In genomic region chr22:35328472-35328885, GRCh38 we compare ENCODE assay signal across 16 cellular contexts. TPM values are rescaled to one million over a fixed set of nuclear protein-coding genes. Genes with fewer than 3 reads are reported as not detected.
DNase-seq lines count a peak whose midpoint lies in the region; ATAC-seq and TF ChIP-seq lines count a peak whose summit lies in the region.
"Had no signal": no experiment of that assay in that cellular context is flagged by ENCODE, and none has a peak within 500 bp of the region (broad histone marks: within the 10 kb centered on the region; RNA-seq: fewer than 3 reads in every experiment).

No MANE protein-coding gene starts in this region.

- TF ChIP-seq RAD21 in liver (IDR thresholded peaks at IDR 0.05): peak; percentile 50 to 62

- intact Hi-C loops in stomach (cut with DNase I; ENCODE audit: low total_unique reads): no loop called here

- no peak for TF ChIP-seq EP300 in stomach (IDR thresholded peaks at IDR 0.05)

- no peak overlapping the region for H3K4me3 ChIP-seq in NB4 (ENCODE audit: low read depth, low read length)
- no peak overlapping the region for H3K4me3 ChIP-seq in liver (ENCODE audit: low read depth in 1 of 3, low read length in 3 of 3)
- H3K4me3 ChIP-seq in stomach: no peak overlapping the region
- H3K4me3 ChIP-seq: PC-9, tibial nerve had no signal

- DNase-seq in NB4 (ENCODE audit: low read depth) (peak; percentile 88), stomach (peak; percentile 90), omental fat pad (ENCODE audit: low spot score) (no peak), T-helper 2 cell (no peak), occipital lobe (lab: John Stamatoyannopoulos, UW) (no peak)
- no peak for DNase-seq in central memory CD8-positive, alpha-beta T cell (ENCODE audit: low spot score in 2 of 2)
- DNase-seq: cerebellar nuclear complex, foreskin fibroblast, H7, mesendoderm, NCI-H1930, NCI-H510A treated with DMSO at 0.1 percent for 48 hours, PC-9 had no signal

- H3K27me3 ChIP-seq in liver (ENCODE audit: control insufficient read depth in 4 of 4, insufficient read depth in 4 of 4, low read length in 3 of 4) (no peaks in the 10 kb centered on the region), stomach (no peaks in the 10 kb centered on the region)
- H3K27me3 ChIP-seq: tibial nerve had no signal

- no peak overlapping the region for H3K27ac Mint-ChIP-seq in central memory CD8-positive, alpha-beta T cell (ENCODE audit: low read depth)
- H3K27ac Mint-ChIP-seq: stimulated activated effector memory CD8-positive, alpha-beta T cell treated with anti-CD3 and anti-CD28 coated beads, Interleukin-12 subunit alpha, Interleukin-12 subunit beta, amount 100 ng/mL, for 72 hours had no signal

- H3K36me3 Mint-ChIP-seq in central memory CD8-positive, alpha-beta T cell (ENCODE audit: insufficient read depth): peaks cover 36% of the 10 kb centered on the region

- no peak for TF ChIP-seq POLR2A in NB4 (IDR thresholded peaks at IDR 0.05; ENCODE audit: extremely low read depth, insufficient read length)
- no peak for TF ChIP-seq POLR2A in stomach (IDR thresholded peaks at IDR 0.05)

- H3K9me3 Mint-ChIP-seq in central memory CD8-positive, alpha-beta T cell: no peaks in the 10 kb centered on the region
- H3K9me3 Mint-ChIP-seq: stimulated activated effector memory CD8-positive, alpha-beta T cell treated with anti-CD3 and anti-CD28 coated beads, Interleukin-12 subunit alpha, Interleukin-12 subunit beta, amount 100 ng/mL, for 72 hours had no signal

- H3K36me3 ChIP-seq in liver (ENCODE audit: control insufficient read depth in 4 of 4, insufficient read depth in 3 of 4, low read depth in 1 of 4, low read length in 3 of 4) (peaks cover 24 to 50% (median 43%) of the 10 kb centered on the region in 4 donors), stomach (peaks cover 73 to 94% (median 92%) of the 10 kb centered on the region in 4 donors)

- 31% methylated on average over 15 of the region's 15 CpGs for WGBS in liver
- WGBS in stomach, 5 donors: 37 to 76% (median 42%) methylated on average over 13 to 15 of the region's 15 CpGs

- peak overlapping the region; percentile 89 to 92 for H3K27ac ChIP-seq in liver (ENCODE audit: low read depth in 1 of 2, low read length in 2 of 2)
- peak overlapping the region in 4 of 5 donors; percentile 39 to 60 (median 47) for H3K27ac ChIP-seq in stomach
- H3K27ac ChIP-seq: PC-9, tibial nerve had no signal

- no peak overlapping the region for H3K9ac ChIP-seq in liver (ENCODE audit: low read depth in 1 of 2, low read length in 2 of 2)

- no peaks in the 10 kb centered on the region for H3K27me3 Mint-ChIP-seq in central memory CD8-positive, alpha-beta T cell

- H3K4me1 Mint-ChIP-seq in central memory CD8-positive, alpha-beta T cell: peaks cover 12% of the 10 kb centered on the region

- no peak for ATAC-seq in central memory CD8-positive, alpha-beta T cell (replicated peaks; ENCODE audit: extremely low read depth, poor library complexity, severe bottlenecking)
- ATAC-seq in omental fat pad (ENCODE audit: low FRiP score): no peak
- ATAC-seq: stimulated activated effector memory CD8-positive, alpha-beta T cell treated with anti-CD3 and anti-CD28 coated beads, Interleukin-12 subunit alpha, Interleukin-12 subunit beta, amount 100 ng/mL, for 72 hours had no signal

- peak overlapping the region; percentile 2 for H3K4me3 Mint-ChIP-seq in central memory CD8-positive, alpha-beta T cell
- H3K4me3 Mint-ChIP-seq: stimulated activated effector memory CD8-positive, alpha-beta T cell treated with anti-CD3 and anti-CD28 coated beads, Interleukin-12 subunit alpha, Interleukin-12 subunit beta, amount 100 ng/mL, for 72 hours had no signal

- TF ChIP-seq CTCF in NB4 (IDR thresholded peaks at IDR 0.05; ENCODE audit: low read depth, low read length) (no peak), liver (IDR thresholded peaks at IDR 0.05; ENCODE audit: low read depth, low read length, missing input control) (peak; percentile 11), stomach (IDR thresholded peaks at IDR 0.05) (no peak), omental fat pad (IDR thresholded peaks at IDR 0.05) (no peak)

- H3K9me3 ChIP-seq in liver (ENCODE audit: control insufficient read depth in 4 of 4, low read length in 3 of 4): no peaks in the 10 kb centered on the region
- H3K9me3 ChIP-seq in stomach: no peaks in the 10 kb centered on the region
- H3K9me3 ChIP-seq: tibial nerve had no signal

- H3K4me1 ChIP-seq in liver (ENCODE audit: control insufficient read depth in 4 of 4, insufficient read depth in 4 of 4, low read length in 3 of 4) (peaks cover 12 to 40% (median 26%) of the 10 kb centered on the region in 4 donors), stomach (peaks cover 15 to 31% (median 21%) of the 10 kb centered on the region in 4 donors)

TF ChIP-seq in liver, 16 proteins besides CTCF, POLR2A, EP300 and RAD21:
- peak; percentile 96 for TF ChIP-seq FOXA1 (IDR thresholded peaks at IDR 0.05)
- TF ChIP-seq NR2F2 (IDR thresholded peaks at IDR 0.05): peak; percentile 84
- TF ChIP-seq RXRA (IDR thresholded peaks at IDR 0.05): peak; percentile 94 to 98
- peak in 1 of 2 donors; percentile 71 for TF ChIP-seq GABPA (IDR thresholded peaks at IDR 0.05 in 1 of 2, conservative IDR thresholded peaks at IDR 0.05 in 1 of 2)
- peak; percentile 95 for TF ChIP-seq SP1 (IDR thresholded peaks at IDR 0.05)
- TF ChIP-seq EGR1 (IDR thresholded peaks at IDR 0.05; ENCODE audit: low read depth in 2 of 2): peak in 1 of 2 donors; percentile 83
- peak; percentile 93 to 94 for TF ChIP-seq HNF4A (conservative IDR thresholded peaks at IDR 0.05)
- TF ChIP-seq FOXA2 (IDR thresholded peaks at IDR 0.05): peak; percentile 96
- TF ChIP-seq YY1 (IDR thresholded peaks at IDR 0.05): peak; percentile 75
- no peak for TF ChIP-seq TAF1 (conservative IDR thresholded peaks at IDR 0.05)
- TF ChIP-seq, protein P1, sequence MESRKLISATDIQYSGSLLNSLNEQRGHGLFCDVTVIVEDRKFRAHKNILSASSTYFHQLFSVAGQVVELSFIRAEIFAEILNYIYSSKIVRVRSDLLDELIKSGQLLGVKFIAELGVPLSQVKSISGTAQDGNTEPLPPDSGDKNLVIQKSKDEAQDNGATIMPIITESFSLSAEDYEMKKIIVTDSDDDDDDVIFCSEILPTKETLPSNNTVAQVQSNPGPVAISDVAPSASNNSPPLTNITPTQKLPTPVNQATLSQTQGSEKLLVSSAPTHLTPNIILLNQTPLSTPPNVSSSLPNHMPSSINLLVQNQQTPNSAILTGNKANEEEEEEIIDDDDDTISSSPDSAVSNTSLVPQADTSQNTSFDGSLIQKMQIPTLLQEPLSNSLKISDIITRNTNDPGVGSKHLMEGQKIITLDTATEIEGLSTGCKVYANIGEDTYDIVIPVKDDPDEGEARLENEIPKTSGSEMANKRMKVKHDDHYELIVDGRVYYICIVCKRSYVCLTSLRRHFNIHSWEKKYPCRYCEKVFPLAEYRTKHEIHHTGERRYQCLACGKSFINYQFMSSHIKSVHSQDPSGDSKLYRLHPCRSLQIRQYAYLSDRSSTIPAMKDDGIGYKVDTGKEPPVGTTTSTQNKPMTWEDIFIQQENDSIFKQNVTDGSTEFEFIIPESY (IDR thresholded peaks at IDR 0.05): peak; percentile 83
- peak; percentile 81 for TF ChIP-seq HNF4G (IDR thresholded peaks at IDR 0.05)
- TF ChIP-seq, protein P2, sequence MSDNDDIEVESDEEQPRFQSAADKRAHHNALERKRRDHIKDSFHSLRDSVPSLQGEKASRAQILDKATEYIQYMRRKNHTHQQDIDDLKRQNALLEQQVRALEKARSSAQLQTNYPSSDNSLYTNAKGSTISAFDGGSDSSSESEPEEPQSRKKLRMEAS (IDR thresholded peaks at IDR 0.05): peak; percentile 97
- peak; percentile 93 for TF ChIP-seq ATF3 (IDR thresholded peaks at IDR 0.05)
- TF ChIP-seq, protein P3, sequence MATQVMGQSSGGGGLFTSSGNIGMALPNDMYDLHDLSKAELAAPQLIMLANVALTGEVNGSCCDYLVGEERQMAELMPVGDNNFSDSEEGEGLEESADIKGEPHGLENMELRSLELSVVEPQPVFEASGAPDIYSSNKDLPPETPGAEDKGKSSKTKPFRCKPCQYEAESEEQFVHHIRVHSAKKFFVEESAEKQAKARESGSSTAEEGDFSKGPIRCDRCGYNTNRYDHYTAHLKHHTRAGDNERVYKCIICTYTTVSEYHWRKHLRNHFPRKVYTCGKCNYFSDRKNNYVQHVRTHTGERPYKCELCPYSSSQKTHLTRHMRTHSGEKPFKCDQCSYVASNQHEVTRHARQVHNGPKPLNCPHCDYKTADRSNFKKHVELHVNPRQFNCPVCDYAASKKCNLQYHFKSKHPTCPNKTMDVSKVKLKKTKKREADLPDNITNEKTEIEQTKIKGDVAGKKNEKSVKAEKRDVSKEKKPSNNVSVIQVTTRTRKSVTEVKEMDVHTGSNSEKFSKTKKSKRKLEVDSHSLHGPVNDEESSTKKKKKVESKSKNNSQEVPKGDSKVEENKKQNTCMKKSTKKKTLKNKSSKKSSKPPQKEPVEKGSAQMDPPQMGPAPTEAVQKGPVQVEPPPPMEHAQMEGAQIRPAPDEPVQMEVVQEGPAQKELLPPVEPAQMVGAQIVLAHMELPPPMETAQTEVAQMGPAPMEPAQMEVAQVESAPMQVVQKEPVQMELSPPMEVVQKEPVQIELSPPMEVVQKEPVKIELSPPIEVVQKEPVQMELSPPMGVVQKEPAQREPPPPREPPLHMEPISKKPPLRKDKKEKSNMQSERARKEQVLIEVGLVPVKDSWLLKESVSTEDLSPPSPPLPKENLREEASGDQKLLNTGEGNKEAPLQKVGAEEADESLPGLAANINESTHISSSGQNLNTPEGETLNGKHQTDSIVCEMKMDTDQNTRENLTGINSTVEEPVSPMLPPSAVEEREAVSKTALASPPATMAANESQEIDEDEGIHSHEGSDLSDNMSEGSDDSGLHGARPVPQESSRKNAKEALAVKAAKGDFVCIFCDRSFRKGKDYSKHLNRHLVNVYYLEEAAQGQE (IDR thresholded peaks at IDR 0.05): peak; percentile 32
- TF ChIP-seq JUND (IDR thresholded peaks at IDR 0.05): peak; percentile 65 to 94
TF ChIP-seq in liver: peak in this region for 15.

RNA-seq across cellular contexts. Expression of gene TOM1, which starts 28.8 kb away (rescaled TPM):
- total RNA-seq in liver: 10 to 100 TPM; 17.9 to 53.0 TPM
- polyA plus RNA-seq in liver: 10 to 100 TPM; 49.7 to 51.3 TPM
- 100 to 1,000 TPM in 1 of 5 donors, 10 to 100 TPM in 4; 17.3 to 150 (median 51.3) TPM for total RNA-seq in stomach
- 10 to 100 TPM; 29.3 to 32.7 (median 30.1) TPM for polyA plus RNA-seq in stomach
- total RNA-seq in omental fat pad: 100 to 1,000 TPM in 1 of 4 donors, 10 to 100 TPM in 3; 65.6 to 109 (median 93.2) TPM
- total RNA-seq in occipital lobe: 7.2 TPM

RNA-seq across cellular contexts. Expression of gene HMOX1, which starts 52.4 kb away (rescaled TPM):
- total RNA-seq in liver: 100 to 1,000 TPM in 1 of 2 donors, 10 to 100 TPM in 1; 47.1 to 108 TPM
- polyA plus RNA-seq in liver: 10 to 100 TPM; 18.7 to 72.3 TPM
- 10 to 100 TPM in 2 of 5 donors, 1 to 10 TPM in 2, not detected in 1; 2.2 to 23.3 (median 9.2) TPM for total RNA-seq in stomach
- polyA plus RNA-seq in stomach: 100 to 1,000 TPM in 1 of 3 donors, 10 to 100 TPM in 1, 1 to 10 TPM in 1; 6.5 to 106 (median 21.5) TPM
- total RNA-seq in omental fat pad: 100 to 1,000 TPM in 2 of 4 donors, 10 to 100 TPM in 2; 32.8 to 625 (median 159) TPM
- total RNA-seq in occipital lobe: 1.9 TPM

Comparison
In these comparisons a context has a peak if more than half of its experiments do, and no peak if none do; other contexts are left out.
1. DNase-seq: peak in NB4 (single experiment) and stomach (single experiment); none in central memory CD8-positive, alpha-beta T cell (0 of 2), omental fat pad (single experiment), T-helper 2 cell (0 of 5) and occipital lobe (single experiment).